1 cellular context compared by ENCODE assay signal in genomic region chr20:50133474-50134217, GRCh38.
TF ChIP-seq lines count a peak whose summit lies in the region.

No MANE protein-coding gene starts in this region.

TF ChIP-seq in K562, 482 proteins besides CTCF, POLR2A, EP300 and RAD21:
- TF ChIP-seq PCBP2 (IDR thresholded peaks at IDR 0.05; ENCODE audit: low read depth, low read length, poor library complexity, severe bottlenecking) (no peak), SP2 (IDR thresholded peaks at IDR 0.05; ENCODE audit: extremely low read depth, low read depth, low read length, poor library complexity, severe bottlenecking) (no peak), IFI16 (CRISPR knock-in tag; IDR thresholded peaks at IDR 0.05) (no peak), IRF9 (tag; IDR thresholded peaks at IDR 0.05) (no peak), HDAC3 (IDR thresholded peaks at IDR 0.05; ENCODE audit: borderline replicate concordance, partially characterized antibody) (no peak), ZNF347 (CRISPR knock-in tag; IDR thresholded peaks at IDR 0.05; ENCODE audit: low read depth) (no peak), MAX (CRISPR knock-in tag; IDR thresholded peaks at IDR 0.05) (0 out of 2 replicates have a peak, but pooled peaks have one; percentile 34), ZNF184 (CRISPR knock-in tag; IDR thresholded peaks at IDR 0.05) (no peak), CHD1 (IDR thresholded peaks at IDR 0.05; ENCODE audit: low read length) (no peak), PRDM10 (IDR thresholded peaks at IDR 0.05; ENCODE audit: partially characterized antibody) (no peak), ZNF3 (CRISPR knock-in tag; IDR thresholded peaks at IDR 0.05) (no peak), ZKSCAN8 (CRISPR knock-in tag; IDR thresholded peaks at IDR 0.05) (peak; percentile 88)
